In the genomic region with DNA sequence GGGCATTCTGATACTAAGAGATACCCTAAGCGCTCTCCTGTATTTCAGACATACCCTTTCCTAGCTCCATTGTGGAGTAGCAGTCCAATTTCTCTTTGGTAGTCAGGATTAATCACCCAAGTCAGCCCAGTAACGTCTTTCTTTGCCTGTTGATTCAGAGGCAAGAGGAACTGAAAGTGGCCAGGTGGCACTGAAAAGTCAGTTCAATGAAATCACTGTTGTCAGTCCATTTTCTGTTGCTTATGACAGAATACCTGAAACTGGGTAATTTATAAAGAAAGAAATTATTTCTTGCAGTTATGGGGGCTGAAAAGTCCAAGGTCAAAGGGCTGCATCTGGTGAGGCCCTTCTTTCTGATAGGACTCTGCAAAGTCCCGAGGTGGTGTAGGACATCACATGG, we compare ENCODE assay signal across 18 cellular contexts. TPM values are rescaled to one million over a fixed set of nuclear protein-coding genes. Genes with fewer than 3 reads are reported as not detected.
DNase-seq lines count a peak whose midpoint lies in the region; ATAC-seq, FAIRE-seq and TF ChIP-seq lines count a peak whose summit lies in the region.
"Had no signal": no experiment of that assay in that cellular context is flagged by ENCODE, and none has a peak within 500 bp of the region (broad histone marks: within the 10 kb centered on the region; RNA-seq: fewer than 3 reads in every experiment).

No MANE protein-coding gene starts in this region.

- WGBS in GM12878 (ENCODE audit: insufficient coverage, insufficient replicate concordance, low lambda C conversion rate, missing lambda C conversion rate): 46% methylated on average over 3 of the region's 3 CpGs

- no peak for TF ChIP-seq CTCF in GM12878 (IDR thresholded peaks at IDR 0.05 in 2 of 3, conservative IDR thresholded peaks at IDR 0.05 in 1 of 3; ENCODE audit: control insufficient read depth in 2 of 3, extremely low read depth in 1 of 3, insufficient read depth in 1 of 3, low read depth in 3 of 3, low read length in 3 of 3)

- intact Hi-C loops in GM12878 (cut with micrococcal nuclease; ENCODE audit: unreplicated experiment): no loop called here

- H3K4me3 Mint-ChIP-seq in immature natural killer cell: no peak overlapping the region
- H3K4me3 Mint-ChIP-seq: dendritic cell treated with granulocyte-macrophage colony-stimulating factor and Interleukin-4, amounts not matched to agents 40 ng/mL and 50 ng/mL, for 4 days had no signal

- TF ChIP-seq POLR2A in GM12878 (IDR thresholded peaks at IDR 0.05; ENCODE audit: low read depth, low read length): no peak

- DNase-seq in GM12878 (ENCODE audit: low read depth, low spot score) (peak; percentile 57), cerebellar cortex (ENCODE audit: low spot score) (no peak), immature natural killer cell (no peak), NCI-H1092 treated with DMSO at 0.1 percent for 48 hours (lab: John Stamatoyannopoulos, UW) (no peak)
- DNase-seq: amygdala, NCI-H748 treated with DMSO at 0.1 percent for 48 hours had no signal

- H3K27me3 Mint-ChIP-seq in immature natural killer cell (ENCODE audit: low read depth in 3 of 3): no peaks in the 10 kb centered on the region
- H3K27me3 Mint-ChIP-seq: dendritic cell treated with granulocyte-macrophage colony-stimulating factor and Interleukin-4, amounts not matched to agents 40 ng/mL and 50 ng/mL, for 4 days had no signal

- H3K4me3 ChIP-seq in GM12878: no peak overlapping the region
- H3K4me3 ChIP-seq: BLaER1 treated with 17β-estradiol and CSF1 and Interleukin-3, amounts not matched to agents 10 nM and 100 nM; SJSA1; skin epidermis had no signal

- peak overlapping the region; percentile 42; the same call in 1 of the 2 replicates for H3K4me2 ChIP-seq in GM12878 (ENCODE audit: control insufficient read depth, insufficient read depth)
- H3K4me2 ChIP-seq: BLaER1 treated with 17β-estradiol and CSF1 and Interleukin-3, amounts not matched to agents 10 nM and 100 nM had no signal

- H3K27ac Mint-ChIP-seq in immature natural killer cell: no peak overlapping the region
- H3K27ac Mint-ChIP-seq: dendritic cell treated with granulocyte-macrophage colony-stimulating factor and Interleukin-4, amounts not matched to agents 40 ng/mL and 50 ng/mL, for 4 days had no signal

- ATAC-seq in GM18907 (IDR thresholded peaks at IDR 0.05; ENCODE audit: unreplicated experiment) (peak; percentile 81), GM21723 (IDR thresholded peaks at IDR 0.05; ENCODE audit: unreplicated experiment) (peak; percentile 94), HG03442 (IDR thresholded peaks at IDR 0.05; ENCODE audit: unreplicated experiment) (peak; percentile 65), GM12878 (peak; percentile 99), HG03135 (IDR thresholded peaks at IDR 0.05; ENCODE audit: unreplicated experiment) (no peak)

- in situ Hi-C loops in GM12878 (cut with MboI): no loop called here

- no peaks in the 10 kb centered on the region for H3K79me2 ChIP-seq in GM12878 (ENCODE audit: control insufficient read depth, insufficient read depth, low read length)

- no peak overlapping the region for H3K27ac ChIP-seq in GM12878 (ENCODE audit: control insufficient read depth, insufficient read depth)
- H3K27ac ChIP-seq: BLaER1 treated with 17β-estradiol and CSF1 and Interleukin-3, amounts not matched to agents 10 nM and 100 nM; neutrophil; SJSA1; skin epidermis; VCaP had no signal

- H3K9ac ChIP-seq in GM12878 (ENCODE audit: control insufficient read depth, insufficient read depth, low read length): no peak overlapping the region
- H3K9ac ChIP-seq: BLaER1 treated with 17β-estradiol and CSF1 and Interleukin-3, amounts not matched to agents 10 nM and 100 nM had no signal

- H2AFZ ChIP-seq in GM12878 (ENCODE audit: control insufficient read depth, low read depth, low read length): no peak overlapping the region

- no peaks in the 10 kb centered on the region for H3K36me3 Mint-ChIP-seq in immature natural killer cell

- H3K4me1 Mint-ChIP-seq in immature natural killer cell: no peaks in the 10 kb centered on the region

- peak; percentile 38 for FAIRE-seq in GM12878 (lab: Jason Lieb, UNC)

- no peaks in the 10 kb centered on the region for H3K36me3 ChIP-seq in GM12878 (ENCODE audit: control insufficient read depth in 2 of 2, insufficient read depth in 2 of 2, low read length in 1 of 2)
- H3K36me3 ChIP-seq: BLaER1 treated with 17β-estradiol and CSF1 and Interleukin-3, amounts not matched to agents 10 nM and 100 nM; neutrophil; SJSA1 had no signal

- no peaks in the 10 kb centered on the region for H3K9me3 ChIP-seq in GM12878 (replicated peaks; ENCODE audit: control insufficient read depth, insufficient read depth, low read length)
- H3K9me3 ChIP-seq: BLaER1 treated with 17β-estradiol and CSF1 and Interleukin-3, amounts not matched to agents 10 nM and 100 nM; neutrophil; SJSA1 had no signal

- peaks cover 6% of the 10 kb centered on the region for H3K4me1 ChIP-seq in GM12878 (ENCODE audit: control insufficient read depth, insufficient read depth, low read length)
- H3K4me1 ChIP-seq: SJSA1 had no signal

- no peaks in the 10 kb centered on the region for H3K27me3 ChIP-seq in GM12878 (replicated peaks in 1 of 2; ENCODE audit: control insufficient read depth in 2 of 2, insufficient read depth in 2 of 2, low read length in 1 of 2)
- H3K27me3 ChIP-seq: BLaER1 treated with 17β-estradiol and CSF1 and Interleukin-3, amounts not matched to agents 10 nM and 100 nM; neutrophil; SJSA1 had no signal

- POLR2A ChIA-PET in GM12878 (lab: Charles Lee): interaction anchor here (0.7 to 1.2 kb wide), 2 partner anchors 14 to 38 kb away, joined by 3 read pairs; no protein-coding TSS in a partner anchor

- H4K20me1 ChIP-seq in GM12878 (ENCODE audit: control insufficient read depth, insufficient read depth): no peaks in the 10 kb centered on the region
- H4K20me1 ChIP-seq: BLaER1 treated with 17β-estradiol and CSF1 and Interleukin-3, amounts not matched to agents 10 nM and 100 nM had no signal

- TF ChIP-seq RAD21 in GM12878 (IDR thresholded peaks at IDR 0.05; ENCODE audit: insufficient read depth, low read depth, low read length): no peak

- peak; percentile 36 to 89; a peak in 3 of 4 replicates for TF ChIP-seq EP300 in GM12878 (IDR thresholded peaks at IDR 0.05; ENCODE audit: borderline replicate concordance in 1 of 2, control insufficient read depth in 1 of 2, low read depth in 2 of 2, low read length in 2 of 2)

- CTCF ChIA-PET in GM12878 (lab: Yijun Ruan, JAX): no interaction called here

- no peaks in the 10 kb centered on the region for H3K9me3 Mint-ChIP-seq in immature natural killer cell
- H3K9me3 Mint-ChIP-seq: dendritic cell treated with granulocyte-macrophage colony-stimulating factor and Interleukin-4, amounts not matched to agents 40 ng/mL and 50 ng/mL, for 4 days had no signal

- SMC1A ChIA-PET in GM12878 (lab: Charles Lee; ENCODE audit: uncharacterized antibody, unreplicated experiment): interaction anchor here (0.7 to 1.5 kb wide), 4 partner anchors 11 to 74 kb away, joined by 3 to 6 read pairs (median 4); no protein-coding TSS in a partner anchor

- RAD21 ChIA-PET in GM12878 (lab: Charles Lee; ENCODE audit: unreplicated experiment): interaction anchor here (1.4 kb wide), 1 partner anchor 14 kb away, joined by 4 read pairs; no protein-coding TSS in a partner anchor

- BruUV-seq in GM12878 (replicated peaks; lab: Mats Ljungman, UMichigan): no TSS peak

RNA-seq across cellular contexts. Expression of a gene that starts 12.4 kb away (rescaled TPM):
- total RNA-seq in GM12878 (2013; cell fraction: nucleolus; rRNA removed): 218 and 241 TPM in 2 replicates
- total RNA-seq in GM12878 (2014; rRNA removed) (120 and 141 TPM in 2 replicates), GM12878 (2014; rRNA removed; fragmentation: Illumina TruSeq; extraction: Trizol) (22.4 and 25.3 TPM in 2 replicates), GM12878 (2021) (92.9 and 96.9 TPM in 2 replicates)
- 42.4 TPM for polyA plus RNA-seq in GM12878 (2011; ENCODE audit: low read depth)
- polyA plus RNA-seq in GM12878 (2011; rRNA removed) (80.4 and 90.9 TPM in 2 replicates), GM12878 (2014; fragmentation: Illumina TruSeq; extraction: Trizol) (74.5 and 89.8 TPM in 2 replicates), GM12878 (2014; fragmentation: Nextera tagmentation; extraction: Ambion mirVana) (10 to 100 TPM; 15.6 to 23.3 TPM), GM12878 (2014; rRNA removed) (143 and 169 TPM in 2 replicates), GM12878 (2016; fragmentation: Nextera tagmentation; extraction: Ambion mirVana) (100 to 1,000 TPM in 1 of 2 experiments, 10 to 100 TPM in 1; 97.6 to 116 TPM), immature natural killer cell (100 to 1,000 TPM in 1 of 3 donors, 10 to 100 TPM in 2; 98.4 to 133 (median 99.5) TPM)
- 56.2 and 81.2 TPM in 2 replicates for polyA plus RNA-seq in GM12878 (2011; cell fraction: cytosol; rRNA removed)
- polyA plus RNA-seq in GM12878 (2011; cell fraction: nucleus; rRNA removed): 56.7 and 66.3 TPM in 2 replicates
- 53.7 and 55.7 TPM in 2 replicates for polyA plus RNA-seq in GM12878 (2012)
- polyA minus RNA-seq in GM12878 (2011; rRNA and poly(A)+ RNA removed): 55.4 and 77.9 TPM in 2 replicates
- 22.4 and 25.4 TPM in 2 replicates for polyA minus RNA-seq in GM12878 (2011; cell fraction: cytosol; rRNA and poly(A)+ RNA removed)
- 38.1 and 45.3 TPM in 2 replicates for polyA minus RNA-seq in GM12878 (2011; cell fraction: nucleus; rRNA and poly(A)+ RNA removed)

RNA-seq across cellular contexts. Expression of a gene that starts 33.3 kb away (rescaled TPM):
- total RNA-seq in GM12878 (2013; cell fraction: nucleolus; rRNA removed): 15.1 and 16.4 TPM in 2 replicates
- total RNA-seq in GM12878 (2014; rRNA removed): 4.0 and 4.1 TPM in 2 replicates
- 4.2 and 4.3 TPM in 2 replicates for total RNA-seq in GM12878 (2014; rRNA removed; fragmentation: Illumina TruSeq; extraction: Trizol)
- 9.2 and 9.9 TPM in 2 replicates for total RNA-seq in GM12878 (2021)
- polyA plus RNA-seq in GM12878 (2011; ENCODE audit: low read depth): 3.4 TPM
- 4.9 and 5.5 TPM in 2 replicates for polyA plus RNA-seq in GM12878 (2011; rRNA removed)
- polyA plus RNA-seq in GM12878 (2011; cell fraction: cytosol; rRNA removed): 3.9 and 4.4 TPM in 2 replicates
- 8.2 and 10.9 TPM in 2 replicates for polyA plus RNA-seq in GM12878 (2011; cell fraction: nucleus; rRNA removed)
- polyA plus RNA-seq in GM12878 (2012): 4.6 and 6.0 TPM in 2 replicates
- polyA plus RNA-seq in GM12878 (2014; fragmentation: Illumina TruSeq; extraction: Trizol): 7.9 TPM in 2 replicates
- polyA plus RNA-seq in GM12878 (2014; fragmentation: Nextera tagmentation; extraction: Ambion mirVana): 1 to 10 TPM; 1.9 to 2.2 TPM
- 5.3 and 5.8 TPM in 2 replicates for polyA plus RNA-seq in GM12878 (2014; rRNA removed)
- 1 to 10 TPM; 5.9 to 6.2 TPM for polyA plus RNA-seq in GM12878 (2016; fragmentation: Nextera tagmentation; extraction: Ambion mirVana)
- polyA minus RNA-seq in GM12878 (2011; rRNA and poly(A)+ RNA removed): 4.3 and 5.2 TPM in 2 replicates
- polyA minus RNA-seq in GM12878 (2011; cell fraction: cytosol; rRNA and poly(A)+ RNA removed): 3.3 and 3.7 TPM in 2 replicates
- polyA minus RNA-seq in GM12878 (2011; cell fraction: nucleus; rRNA and poly(A)+ RNA removed): 3.7 and 6.7 TPM in 2 replicates
- 10 to 100 TPM in 1 of 3 donors, 1 to 10 TPM in 2; 1.6 to 13.2 (median 4.0) TPM for polyA plus RNA-seq in immature natural killer cell

RNA-seq across cellular contexts. Expression of a gene that starts 40.2 kb away (rescaled TPM):
- 0.33 TPM in 1 of 2 replicates, not detected in the other for total RNA-seq in GM12878 (2013; cell fraction: nucleolus; rRNA removed)
- 0.11 and 0.16 TPM in 2 replicates for total RNA-seq in GM12878 (2014; rRNA removed)
- 0.18 and 0.22 TPM in 2 replicates for total RNA-seq in GM12878 (2014; rRNA removed; fragmentation: Illumina TruSeq; extraction: Trizol)
- total RNA-seq in GM12878 (2021): 0.18 TPM in 1 of 2 replicates, not detected in the other
- 0.52 TPM for polyA plus RNA-seq in GM12878 (2011; ENCODE audit: low read depth)
- 0.18 TPM in 1 of 2 replicates, not detected in the other for polyA plus RNA-seq in GM12878 (2011; rRNA removed)
- polyA plus RNA-seq in GM12878 (2011; cell fraction: cytosol; rRNA removed): 0.13 and 0.18 TPM in 2 replicates
- polyA plus RNA-seq in GM12878 (2011; cell fraction: nucleus; rRNA removed): 0.31 and 0.56 TPM in 2 replicates
- 0.49 and 0.87 TPM in 2 replicates for polyA plus RNA-seq in GM12878 (2012)
- 0.34 and 0.35 TPM in 2 replicates for polyA plus RNA-seq in GM12878 (2014; fragmentation: Illumina TruSeq; extraction: Trizol)
- polyA plus RNA-seq in GM12878 (2014; fragmentation: Nextera tagmentation; extraction: Ambion mirVana): under 1 TPM; 0.20 to 0.37 TPM
- polyA plus RNA-seq in GM12878 (2014; rRNA removed): 0.22 and 0.64 TPM in 2 replicates
- under 1 TPM; 0.51 to 0.57 TPM for polyA plus RNA-seq in GM12878 (2016; fragmentation: Nextera tagmentation; extraction: Ambion mirVana)
- 0.29 and 0.41 TPM in 2 replicates for polyA minus RNA-seq in GM12878 (2011; rRNA and poly(A)+ RNA removed)
- not detected in 2 replicates for polyA minus RNA-seq in GM12878 (2011; cell fraction: cytosol; rRNA and poly(A)+ RNA removed)
- polyA minus RNA-seq in GM12878 (2011; cell fraction: nucleus; rRNA and poly(A)+ RNA removed): not detected in 2 replicates
- under 1 TPM in 1 of 3 donors, not detected in 2; 0.38 TPM for polyA plus RNA-seq in immature natural killer cell
- total RNA-seq: lung microvascular endothelial cell, temporal lobe had no signal
